13 cellular contexts compared by ENCODE assay signal in the genomic region with DNA sequence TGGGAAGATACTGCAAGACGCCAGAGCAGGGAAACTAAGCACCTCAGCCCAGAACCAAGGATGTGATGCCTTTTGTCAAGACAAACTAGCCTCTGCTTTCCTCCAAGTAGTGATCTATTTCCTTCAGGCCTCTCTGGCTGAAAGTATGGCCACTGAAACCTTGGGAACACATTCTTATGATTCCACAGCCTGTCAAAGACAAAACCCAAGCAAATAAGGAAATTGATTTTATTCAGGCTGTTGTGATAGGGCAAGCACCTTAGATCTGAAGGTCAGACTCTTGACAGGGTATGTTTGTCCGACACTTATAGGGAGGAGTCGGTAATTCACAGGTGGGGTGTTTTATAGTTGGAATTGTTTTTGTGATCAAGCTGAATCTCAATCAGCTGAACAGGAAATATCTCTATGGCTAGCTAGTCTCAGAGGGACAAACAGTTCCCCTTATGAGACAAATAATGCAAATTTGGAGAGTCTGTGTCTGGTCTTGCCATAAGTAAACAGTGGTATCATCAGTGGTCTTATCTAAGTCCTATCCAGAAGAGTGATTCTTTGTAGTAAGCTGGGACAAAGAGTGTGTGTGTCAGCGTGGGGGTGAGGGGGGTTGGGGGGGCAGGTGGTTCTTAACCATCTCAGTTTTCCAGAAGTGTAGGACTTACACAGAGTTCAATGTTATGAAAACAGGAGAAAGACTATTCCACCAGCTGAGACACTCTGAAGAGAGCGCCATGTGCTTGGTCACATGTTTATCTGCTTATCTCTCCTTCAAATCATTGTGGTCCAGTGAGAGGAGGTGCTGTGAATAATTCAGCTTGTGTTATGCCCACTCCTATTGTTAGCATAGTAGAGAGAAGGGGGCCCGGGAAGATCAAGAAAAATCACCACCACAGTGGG. TPM values are rescaled to one million over a fixed set of nuclear protein-coding genes. Genes with fewer than 3 reads are reported as not detected.
DNase-seq lines count a peak whose midpoint lies in the region; ATAC-seq and TF ChIP-seq lines count a peak whose summit lies in the region.
"Had no signal": no experiment of that assay in that cellular context is flagged by ENCODE, and none has a peak within 500 bp of the region (broad histone marks: within the 10 kb centered on the region; RNA-seq: fewer than 3 reads in every experiment).

No MANE protein-coding gene starts in this region.

- H3K27me3 ChIP-seq in endodermal cell (ENCODE audit: control insufficient read depth, insufficient read depth, low read length, poor library complexity, severe bottlenecking), result no peaks in the 10 kb centered on the region

- H3K36me3 ChIP-seq in endodermal cell (ENCODE audit: control insufficient read depth, insufficient read depth, low read length), result no peaks in the 10 kb centered on the region

- H3K27ac Mint-ChIP-seq in stimulated activated naive CD8-positive, alpha-beta T cell treated with anti-CD3 and anti-CD28 coated beads, Interleukin-15, amount 100 ng/mL, for 72 hours, result no peak overlapping the region
- peak overlapping the region; percentile 68 to 98 (median 92) for H3K27ac Mint-ChIP-seq in IgD-negative memory B cell
- H3K27ac Mint-ChIP-seq in endodermal cell, result peak overlapping the region; percentile 91

- H3K4me3 ChIP-seq in endodermal cell (ENCODE audit: low read length), result no peak overlapping the region

- H3K9me3 Mint-ChIP-seq in stimulated activated naive CD8-positive, alpha-beta T cell treated with anti-CD3 and anti-CD28 coated beads, Interleukin-15, amount 100 ng/mL, for 72 hours, result no peaks in the 10 kb centered on the region
- peaks cover 0 to 4% (median 0%) of the 10 kb centered on the region in 3 donors for H3K9me3 Mint-ChIP-seq in IgD-negative memory B cell
- H3K9me3 Mint-ChIP-seq in endodermal cell, result no peaks in the 10 kb centered on the region
- H3K9me3 Mint-ChIP-seq: CD8-positive, alpha-beta memory T cell had no signal

- H3K9me3 ChIP-seq in endodermal cell (ENCODE audit: control insufficient read depth, low read length), result no peaks in the 10 kb centered on the region

- H3K4me1 Mint-ChIP-seq in stimulated activated naive CD8-positive, alpha-beta T cell treated with anti-CD3 and anti-CD28 coated beads, Interleukin-15, amount 100 ng/mL, for 72 hours, result peaks cover 8% of the 10 kb centered on the region
- H3K4me1 Mint-ChIP-seq in IgD-negative memory B cell (peaks cover 28 to 40% (median 30%) of the 10 kb centered on the region in 3 donors), endodermal cell (peaks cover 37% of the 10 kb centered on the region)

- no peak for TF ChIP-seq CTCF in endodermal cell (conservative IDR thresholded peaks at IDR 0.05)

- H3K36me3 Mint-ChIP-seq in IgD-negative memory B cell, result no peaks in the 10 kb centered on the region
- H3K36me3 Mint-ChIP-seq in endodermal cell (ENCODE audit: low read depth), result no peaks in the 10 kb centered on the region
- H3K36me3 Mint-ChIP-seq: naive thymus-derived CD8-positive, alpha-beta T cell had no signal

- ATAC-seq in stimulated activated naive CD8-positive, alpha-beta T cell treated with anti-CD3 and anti-CD28 coated beads, Interleukin-15, Interleukin-2, amounts not matched to agents 100 U/mL and 50 U/mL, for 24 hours, result peak; percentile 68
- no peak for ATAC-seq in stimulated activated naive CD8-positive, alpha-beta T cell treated with anti-CD3 and anti-CD28 coated beads, Interleukin-15, amount 100 ng/mL, for 72 hours
- ATAC-seq in HG02970 (IDR thresholded peaks at IDR 0.05; ENCODE audit: low FRiP score, unreplicated experiment), result no peak

- WGBS in endodermal cell (ENCODE audit: insufficient coverage in 1 of 2, insufficient read length in 1 of 2), 2 experiments, result 71 to 76% methylated on average over 2 to 6 of the region's 6 CpGs

- no peak overlapping the region for H3K4me3 Mint-ChIP-seq in stimulated activated naive CD8-positive, alpha-beta T cell treated with anti-CD3 and anti-CD28 coated beads, Interleukin-15, amount 100 ng/mL, for 72 hours
- H3K4me3 Mint-ChIP-seq in IgD-negative memory B cell, result peak overlapping the region; percentile 24 to 77 (median 58)
- no peak overlapping the region for H3K4me3 Mint-ChIP-seq in endodermal cell
- H3K4me3 Mint-ChIP-seq: CD8-positive, alpha-beta memory T cell had no signal

- H3K9ac ChIP-seq in endodermal cell (ENCODE audit: extremely low read depth, low read length, poor library complexity, severe bottlenecking), result no peak overlapping the region

- no peak overlapping the region for H3K27ac ChIP-seq in endodermal cell (ENCODE audit: low read depth, low read length)
- H3K27ac ChIP-seq: epithelial cell of prostate had no signal

- no peak for DNase-seq in stimulated activated naive CD8-positive, alpha-beta T cell treated with anti-CD3 and anti-CD28 coated beads, Interleukin-15, Interleukin-2, amounts not matched to agents 100 U/mL and 50 U/mL, for 24 hours
- no peak for DNase-seq in stimulated activated naive CD8-positive, alpha-beta T cell treated with anti-CD3 and anti-CD28 coated beads, Interleukin-15, amount 100 ng/mL, for 72 hours
- DNase-seq in endodermal cell (no peak), cerebellum (ENCODE audit: low spot score) (no peak), cerebellar cortex (ENCODE audit: low spot score) (no peak)
- DNase-seq in stimulated activated CD4-positive, alpha-beta T cell treated with anti-CD3 and anti-CD28 coated beads, Interleukin-4, amount 100 ng/mL, for 4 hours, result no peak
- DNase-seq: activated T-cell treated with anti-CD3 and anti-CD28 coated beads, Interleukin-2, amount 50 U/mL, for 1 hour; naive thymus-derived CD8-positive, alpha-beta T cell; NCI-H82 had no signal

- peaks cover 14% of the 10 kb centered on the region for H3K4me1 ChIP-seq in endodermal cell (ENCODE audit: control insufficient read depth, insufficient read depth, low read length)

- no peaks in the 10 kb centered on the region for H3K27me3 Mint-ChIP-seq in stimulated activated naive CD8-positive, alpha-beta T cell treated with anti-CD3 and anti-CD28 coated beads, Interleukin-15, amount 100 ng/mL, for 72 hours
- H3K27me3 Mint-ChIP-seq in IgD-negative memory B cell (no peaks in the 10 kb centered on the region), endodermal cell (ENCODE audit: insufficient read depth) (no peaks in the 10 kb centered on the region)

RNA-seq across cellular contexts. Expression of a gene that starts 6.7 kb away (rescaled TPM):
- polyA plus RNA-seq in IgD-negative memory B cell, result 84.6 TPM
- total RNA-seq in endodermal cell, result 10 to 100 TPM; 35.1 to 36.6 TPM
- 28.9 TPM for polyA plus RNA-seq in endodermal cell (2013, experiment 1 of 2)
- 33.2 TPM for polyA plus RNA-seq in endodermal cell (2013, experiment 2 of 2)
- 15.3 TPM for total RNA-seq in cerebellum

RNA-seq across cellular contexts. Expression of a gene that starts 18.7 kb away (rescaled TPM):
- 69.5 TPM for polyA plus RNA-seq in IgD-negative memory B cell
- total RNA-seq in endodermal cell (100 to 1,000 TPM; 245 to 287 TPM), cerebellum (86.4 TPM)
- 147 TPM for polyA plus RNA-seq in endodermal cell (2013, experiment 1 of 2)
- 145 TPM for polyA plus RNA-seq in endodermal cell (2013, experiment 2 of 2)

Comparison
In these comparisons a context has a peak if more than half of its experiments do, and no peak if none do; other contexts are left out.
1. H3K27ac Mint-ChIP-seq: peak in IgD-negative memory B cell (3 of 3) and endodermal cell (single experiment); none in stimulated activated naive CD8-positive, alpha-beta T cell treated with anti-CD3 and anti-CD28 coated beads, Interleukin-15, amount 100 ng/mL, for 72 hours (0 of 2).
2. H3K4me3 Mint-ChIP-seq: peak in IgD-negative memory B cell (4 of 4); none in stimulated activated naive CD8-positive, alpha-beta T cell treated with anti-CD3 and anti-CD28 coated beads, Interleukin-15, amount 100 ng/mL, for 72 hours (0 of 2) and endodermal cell (single experiment).